ENCODE assay signal across 14 cellular contexts in the genomic region with DNA sequence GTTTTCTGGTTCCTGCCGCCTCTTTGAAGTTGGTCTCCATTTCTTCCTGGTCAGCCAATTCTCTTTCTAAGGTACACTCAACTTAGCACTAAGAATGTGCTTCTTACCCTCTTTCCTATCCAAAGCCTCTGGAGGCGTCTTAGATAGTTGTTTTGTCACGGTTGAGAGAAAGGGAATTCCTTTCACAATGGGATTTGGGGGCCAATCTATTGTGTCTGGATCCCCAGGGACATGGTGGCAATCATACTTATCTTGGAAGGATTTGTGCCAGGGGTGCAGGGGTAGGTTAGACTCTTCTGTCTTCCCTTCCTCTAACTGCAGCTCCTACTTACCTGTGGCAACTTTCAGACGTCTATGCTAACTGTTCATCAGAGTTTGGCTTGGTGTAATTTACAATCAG.
"Had no signal": no experiment of that assay in that cellular context is flagged by ENCODE, and none has a peak within 500 bp of the region (broad histone marks: within the 10 kb centered on the region; RNA-seq: fewer than 3 reads in every experiment).

No MANE protein-coding gene starts in this region.

- H3K36me3 Mint-ChIP-seq: naive B cell; stimulated activated effector memory CD8-positive, alpha-beta T cell treated with anti-CD3 and anti-CD28 coated beads, Interleukin-12 subunit alpha, Interleukin-12 subunit beta, amount 100 ng/mL, for 72 hours had no signal

- H3K27me3 Mint-ChIP-seq: activated CD4-positive, alpha-beta T cell treated with anti-CD3 and anti-CD28 coated beads for 36 hours; naive B cell had no signal

- H3K27ac Mint-ChIP-seq: activated CD4-positive, alpha-beta T cell treated with anti-CD3 and anti-CD28 coated beads for 36 hours; activated CD8-positive, alpha-beta T cell treated with anti-CD3 and anti-CD28 coated beads, Interleukin-2, amount 10 ng/mL, durations not matched to agents 7 days and 5 days; activated T-helper 1 cell treated with anti-CD3 and anti-CD28 coated beads, Interleukin-12 subunit alpha, Interleukin-12 subunit beta, Interleukin-2, Interleukin-4 antibody, amounts not matched to agents 30 ng/mL and 10 ng/mL and 1 ng/mL, durations not matched to agents 14 hours and 24 hours and 36 hours; naive B cell; stimulated activated effector memory CD8-positive, alpha-beta T cell treated with anti-CD3 and anti-CD28 coated beads, Interleukin-12 subunit alpha, Interleukin-12 subunit beta, amount 100 ng/mL, for 72 hours had no signal

- H3K9me3 Mint-ChIP-seq: activated T-helper 1 cell treated with anti-CD3 and anti-CD28 coated beads, Interleukin-12 subunit alpha, Interleukin-12 subunit beta, Interleukin-2, Interleukin-4 antibody, amounts not matched to agents 30 ng/mL and 10 ng/mL and 1 ng/mL, durations not matched to agents 14 hours and 24 hours and 36 hours; stimulated activated effector memory CD8-positive, alpha-beta T cell treated with anti-CD3 and anti-CD28 coated beads, Interleukin-12 subunit alpha, Interleukin-12 subunit beta, amount 100 ng/mL, for 72 hours had no signal

- H3K4me1 Mint-ChIP-seq: activated CD4-positive, alpha-beta T cell treated with anti-CD3 and anti-CD28 coated beads for 36 hours; naive B cell; stimulated activated effector memory CD8-positive, alpha-beta T cell treated with anti-CD3 and anti-CD28 coated beads, Interleukin-12 subunit alpha, Interleukin-12 subunit beta, amount 100 ng/mL, for 72 hours had no signal

- DNase-seq: activated CD4-positive, alpha-beta T cell treated with anti-CD3 and anti-CD28 coated beads for 36 hours; activated CD8-positive, alpha-beta T cell treated with anti-CD3 and anti-CD28 coated beads, Interleukin-2, amount 10 ng/mL, durations not matched to agents 7 days and 5 days; activated naive CD4-positive, alpha-beta T cell; aorta; dorsolateral prefrontal cortex; esophagus squamous epithelium; foreskin fibroblast; left cardiac atrium; naive B cell; small intestine; tibial artery; uterus had no signal

- ATAC-seq: activated CD4-positive, alpha-beta T cell treated with anti-CD3 and anti-CD28 coated beads for 36 hours; activated CD8-positive, alpha-beta T cell treated with anti-CD3 and anti-CD28 coated beads, Interleukin-2, amount 10 ng/mL, durations not matched to agents 7 days and 5 days; left cardiac atrium; stimulated activated effector memory CD8-positive, alpha-beta T cell treated with anti-CD3 and anti-CD28 coated beads, Interleukin-12 subunit alpha, Interleukin-12 subunit beta, amount 100 ng/mL, for 72 hours had no signal

- H3K4me3 Mint-ChIP-seq: activated CD4-positive, alpha-beta T cell treated with anti-CD3 and anti-CD28 coated beads for 36 hours; activated CD8-positive, alpha-beta T cell treated with anti-CD3 and anti-CD28 coated beads, Interleukin-2, amount 10 ng/mL, durations not matched to agents 7 days and 5 days; activated T-helper 1 cell treated with anti-CD3 and anti-CD28 coated beads, Interleukin-12 subunit alpha, Interleukin-12 subunit beta, Interleukin-2, Interleukin-4 antibody, amounts not matched to agents 30 ng/mL and 10 ng/mL and 1 ng/mL, durations not matched to agents 14 hours and 24 hours and 36 hours; naive B cell; stimulated activated effector memory CD8-positive, alpha-beta T cell treated with anti-CD3 and anti-CD28 coated beads, Interleukin-12 subunit alpha, Interleukin-12 subunit beta, amount 100 ng/mL, for 72 hours had no signal
